18 cellular contexts compared by ENCODE assay signal in the genomic region with DNA sequence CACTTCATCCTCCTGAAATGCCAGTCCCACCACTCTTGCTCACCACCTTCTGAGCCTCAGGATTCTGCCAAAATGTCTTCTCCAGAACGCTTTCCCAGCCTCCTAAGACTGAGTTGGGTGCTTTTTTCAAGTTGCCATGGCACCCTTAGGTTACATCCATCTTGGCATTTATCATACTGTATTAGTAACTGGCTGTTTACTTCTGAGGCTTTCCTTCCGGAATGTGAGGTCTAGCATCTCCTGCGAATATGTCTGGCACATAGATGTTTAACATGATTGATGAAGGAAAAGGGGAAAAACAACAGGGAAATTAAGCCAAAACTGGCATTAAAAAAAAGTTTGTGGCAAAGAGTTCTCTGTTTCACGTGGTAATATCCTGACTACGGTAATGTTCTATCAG.
"Had no signal": no experiment of that assay in that cellular context is flagged by ENCODE, and none has a peak within 500 bp of the region (broad histone marks: within the 10 kb centered on the region; RNA-seq: fewer than 3 reads in every experiment).

No MANE protein-coding gene starts in this region.

- H3K27ac ChIP-seq: colonic mucosa, esophagus squamous epithelium, right atrium auricular region, sigmoid colon, skin epidermis, suprapubic skin had no signal

- H3K27me3 ChIP-seq: colonic mucosa, esophagus squamous epithelium, heart right ventricle, right atrium auricular region, sigmoid colon, suprapubic skin, thyroid gland had no signal

- H3K36me3 ChIP-seq: colonic mucosa, esophagus squamous epithelium, right atrium auricular region, sigmoid colon, suprapubic skin, thyroid gland had no signal

- ATAC-seq: left lobe of liver, mucosa of descending colon, natural killer cell had no signal

- H3K4me3 ChIP-seq: colonic mucosa, esophagus squamous epithelium, heart right ventricle, mucosa of descending colon, right atrium auricular region, sigmoid colon, skin epidermis, suprapubic skin, thyroid gland had no signal

- DNase-seq: cerebellar nuclear complex; colonic mucosa; effector CD8-positive, alpha-beta T cell; esophagus squamous epithelium; foreskin melanocyte; heart right ventricle; hypothalamus; islet precursor cell; mucosa of descending colon; natural killer cell; posterior cingulate gyrus; sigmoid colon; stimulated activated naive CD4-positive, alpha-beta T cell treated with Interleukin-2 at 50 U/mL for 16 hours; thyroid gland had no signal

- H3K9me3 ChIP-seq: colonic mucosa, esophagus squamous epithelium, heart right ventricle, mucosa of descending colon, right atrium auricular region, sigmoid colon, suprapubic skin, thyroid gland had no signal
